ENCODE assay signal across 8 cellular contexts in the genomic region with DNA sequence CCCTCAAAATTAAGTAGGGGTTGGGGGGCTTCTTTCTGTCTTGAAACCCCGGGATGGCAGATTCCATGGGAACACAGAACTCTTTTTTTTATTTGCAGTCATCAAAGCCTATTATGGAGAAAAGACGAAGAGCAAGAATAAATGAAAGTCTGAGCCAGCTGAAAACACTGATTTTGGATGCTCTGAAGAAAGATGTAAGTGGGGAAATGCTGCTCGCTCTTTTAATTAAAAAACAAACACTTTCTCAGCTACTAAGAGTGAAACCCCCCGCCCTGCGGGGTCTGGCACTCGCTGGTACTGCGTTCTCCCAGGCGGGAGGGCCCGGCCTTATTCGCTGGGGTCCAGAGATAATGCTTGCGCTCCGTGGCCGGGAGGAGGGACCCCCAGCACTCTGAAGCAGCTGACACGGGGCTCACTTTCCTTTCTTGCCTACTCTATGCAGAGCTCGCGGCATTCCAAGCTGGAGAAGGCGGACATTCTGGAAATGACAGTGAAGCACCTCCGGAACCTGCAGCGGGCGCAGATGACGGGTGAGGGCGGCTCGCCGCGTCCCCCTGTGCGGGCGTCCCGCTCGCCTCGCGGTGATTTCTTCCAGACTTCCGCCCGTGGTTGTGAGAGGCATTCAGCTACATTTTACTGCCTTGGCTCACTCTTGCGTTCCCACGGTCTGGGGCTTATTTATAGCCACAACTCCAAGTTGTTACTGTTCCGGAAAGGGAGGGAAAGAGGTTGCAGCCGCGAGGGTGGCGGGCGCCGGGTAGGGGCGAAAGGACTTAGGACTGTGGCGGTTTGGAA. TPM values are rescaled to one million over a fixed set of nuclear protein-coding genes. Genes with fewer than 3 reads are reported as not detected.
DNase-seq lines count a peak whose midpoint lies in the region; ATAC-seq and TF ChIP-seq lines count a peak whose summit lies in the region.

No MANE protein-coding gene starts in this region.

- H3K4me3 Mint-ChIP-seq in chondrocyte (ENCODE audit: unreplicated experiment), result peak overlapping the region; percentile 98
- peak overlapping the region; percentile 87 to 92 for H3K4me3 Mint-ChIP-seq in stimulated activated naive B cell treated with anti-CD40 and anti-IgM and Interleukin-4, amounts not matched to agents 10 μg/mL and 1 μg/mL and 100 μg/mL, for 72 hours

- no peaks in the 10 kb centered on the region for H3K27me3 Mint-ChIP-seq in chondrocyte (ENCODE audit: low read depth)
- H3K27me3 Mint-ChIP-seq in stimulated activated naive B cell treated with anti-CD40 and anti-IgM and Interleukin-4, amounts not matched to agents 10 μg/mL and 1 μg/mL and 100 μg/mL, for 72 hours, result peaks cover 7 to 8% of the 10 kb centered on the region in 2 donors

- TF ChIP-seq CTCF in chondrocyte (IDR thresholded peaks at IDR 0.05) (no peak), left lung (IDR thresholded peaks at IDR 0.05) (no peak)

- H3K27ac ChIP-seq in left lung, result peak overlapping the region; percentile 87 to 93

- peak overlapping the region; percentile 100 for H3K27ac Mint-ChIP-seq in chondrocyte (ENCODE audit: unreplicated experiment)
- peak overlapping the region; percentile 90 for H3K27ac Mint-ChIP-seq in stimulated activated naive B cell treated with anti-CD40 and anti-IgM and Interleukin-4, amounts not matched to agents 10 μg/mL and 1 μg/mL and 100 μg/mL, for 72 hours

- H3K4me3 ChIP-seq in H7 (ENCODE audit: insufficient read depth, low read depth, low read length) (peak overlapping the region; percentile 69), left lung (peak overlapping the region; percentile 44 to 65)

- H3K27me3 ChIP-seq in H7 (ENCODE audit: control insufficient read depth, insufficient read depth, low read length), result peaks cover 9% of the 10 kb centered on the region; the same call in 1 of the 2 replicates
- H3K27me3 ChIP-seq in left lung, result peaks cover 0 to 93% of the 10 kb centered on the region in 2 donors

- no peaks in the 10 kb centered on the region for H3K36me3 ChIP-seq in H7 (replicated peaks; ENCODE audit: control insufficient read depth, insufficient read depth, low read length)
- no peaks in the 10 kb centered on the region for H3K36me3 ChIP-seq in left lung

- intact Hi-C loops in left lung (cut with DNase I), result loop anchor here in 1 of 2 donors (5.0 to 10.0 kb wide), 5 partner anchors 52 to 354 kb away; no protein-coding TSS in a partner anchor

- H3K9me3 Mint-ChIP-seq in chondrocyte (ENCODE audit: low read depth), result no peaks in the 10 kb centered on the region
- H3K9me3 Mint-ChIP-seq in stimulated activated naive B cell treated with anti-CD40 and anti-IgM and Interleukin-4, amounts not matched to agents 10 μg/mL and 1 μg/mL and 100 μg/mL, for 72 hours, result no peaks in the 10 kb centered on the region

- peaks cover 2% of the 10 kb centered on the region for H3K36me3 Mint-ChIP-seq in chondrocyte (ENCODE audit: low read depth)
- peaks cover 0 to 4% of the 10 kb centered on the region in 2 donors for H3K36me3 Mint-ChIP-seq in stimulated activated naive B cell treated with anti-CD40 and anti-IgM and Interleukin-4, amounts not matched to agents 10 μg/mL and 1 μg/mL and 100 μg/mL, for 72 hours

- no peaks in the 10 kb centered on the region for H3K9me3 ChIP-seq in left lung

- ATAC-seq in left lung, result no peak
- no peak for ATAC-seq in stimulated activated naive B cell treated with anti-CD40 and anti-IgM and Interleukin-4, amounts not matched to agents 10 μg/mL and 1 μg/mL and 100 μg/mL, for 72 hours (replicated peaks)
- ATAC-seq in activated CD4-positive, CD25-positive, alpha-beta regulatory T cell treated with anti-CD3 and anti-CD28 coated beads, Interleukin-2, amount 50 U/mL, for 24 hours, result no peak

- H3K4me1 ChIP-seq in left lung, result peaks cover 40 to 73% of the 10 kb centered on the region in 2 donors

- H3K4me1 Mint-ChIP-seq in chondrocyte (ENCODE audit: low read depth), result peaks cover 59% of the 10 kb centered on the region
- H3K4me1 Mint-ChIP-seq in stimulated activated naive B cell treated with anti-CD40 and anti-IgM and Interleukin-4, amounts not matched to agents 10 μg/mL and 1 μg/mL and 100 μg/mL, for 72 hours, result peaks cover 45 to 65% of the 10 kb centered on the region in 2 donors

- DNase-seq in AG08396 (ENCODE audit: low spot score) (peak; percentile 60), H7 (peak; percentile 73), SW480 (ENCODE audit: low spot score) (peak; percentile 77), chondrocyte (ENCODE audit: low spot score) (no peak), left lung (peak; percentile 41 to 86), iPS-NIHi7 (ENCODE audit: extremely low spot score) (no peak)
- DNase-seq in stimulated activated naive B cell treated with anti-CD40 and anti-IgM and Interleukin-4, amounts not matched to agents 10 μg/mL and 1 μg/mL and 100 μg/mL, for 72 hours, result no peak

RNA-seq across cellular contexts. Expression of a gene that starts 0.8 kb away (rescaled TPM):
- total RNA-seq in H7 (2014; rRNA removed; shearing (Covaris generic)), result 49.4 and 70.9 TPM in 2 replicates
- 30.4 to 36.7 TPM (median 31.2 TPM) in 3 replicates for total RNA-seq in chondrocyte
- total RNA-seq in left lung, result 10 to 100 TPM; 18.1 to 21.8 TPM

Comparison
In these comparisons a context has a peak if more than half of its experiments do, and no peak if none do; other contexts are left out.
1. DNase-seq: peak in AG08396 (single experiment), H7 (single experiment), SW480 (single experiment) and left lung (2 of 2); none in chondrocyte (single experiment), stimulated activated naive B cell treated with anti-CD40 and anti-IgM and Interleukin-4, amounts not matched to agents 10 μg/mL and 1 μg/mL and 100 μg/mL, for 72 hours (single experiment) and iPS-NIHi7 (single experiment).